10 cellular contexts compared by ENCODE assay signal in the genomic region with DNA sequence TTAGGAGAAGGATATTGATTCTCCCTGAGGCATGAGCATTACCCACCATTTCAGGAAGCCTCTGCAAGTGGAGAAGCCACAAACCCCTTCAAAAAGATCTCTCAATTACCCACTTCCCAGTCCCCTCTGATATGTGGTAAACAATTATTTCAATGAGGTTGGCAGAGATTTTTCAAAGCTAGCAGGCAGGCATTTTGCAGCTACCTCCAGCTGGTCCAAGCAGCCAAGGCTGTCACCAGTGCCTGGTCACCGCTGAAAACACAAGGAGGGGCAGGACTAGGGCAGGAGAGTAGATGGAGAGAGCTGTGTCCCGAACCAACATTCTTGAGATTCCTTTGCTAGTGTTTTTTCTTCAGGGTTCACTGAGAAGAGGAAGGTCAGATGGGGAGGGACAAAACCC. TPM values are rescaled to one million over a fixed set of nuclear protein-coding genes. Genes with fewer than 3 reads are reported as not detected.
DNase-seq lines count a peak whose midpoint lies in the region; ATAC-seq and TF ChIP-seq lines count a peak whose summit lies in the region.
"Had no signal": no experiment of that assay in that cellular context is flagged by ENCODE, and none has a peak within 500 bp of the region (broad histone marks: within the 10 kb centered on the region; RNA-seq: fewer than 3 reads in every experiment).

No MANE protein-coding gene starts in this region.

- DNase-seq in A172 (ENCODE audit: low spot score) (peak; percentile 63), HS-27A (ENCODE audit: low read depth) (peak; percentile 66), cardiac fibroblast (ENCODE audit: low read depth in 2 of 2) (peak; percentile 43 to 57), kidney glomerular epithelial cell (lab: John Stamatoyannopoulos, UW) (peak; percentile 65), occipital lobe (lab: John Stamatoyannopoulos, UW) (no peak)
- DNase-seq in stimulated activated naive CD8-positive, alpha-beta T cell treated with anti-CD3 and anti-CD28 coated beads, Interleukin-15, Interleukin-2, amounts not matched to agents 100 U/mL and 50 U/mL, for 24 hours = no peak
- DNase-seq: activated CD4-positive, alpha-beta T cell treated with anti-CD3 and anti-CD28 coated beads, Interleukin-2, amount 50 U/mL, for 1 hour; NCI-H446 treated with DMSO at 0.1 percent for 48 hours had no signal

- H3K4me3 ChIP-seq in cardiac fibroblast (replicated peaks in 1 of 2; ENCODE audit: low read depth in 2 of 2, low read length in 2 of 2) = no peak overlapping the region

- ATAC-seq in HG03432 (IDR thresholded peaks at IDR 0.05; ENCODE audit: unreplicated experiment) = no peak
- no peak for ATAC-seq in stimulated activated naive CD8-positive, alpha-beta T cell treated with anti-CD3 and anti-CD28 coated beads, Interleukin-15, Interleukin-2, amounts not matched to agents 100 U/mL and 50 U/mL, for 24 hours
- no peak for ATAC-seq in GM18502 (IDR thresholded peaks at IDR 0.05; ENCODE audit: poor library complexity, unreplicated experiment)

- TF ChIP-seq CTCF in cardiac fibroblast (IDR thresholded peaks at IDR 0.05; ENCODE audit: low read depth, low read length) = no peak

RNA-seq across cellular contexts. Expression of a gene that starts 22.5 kb away (rescaled TPM):
- total RNA-seq in A172 (2014; rRNA removed; shearing (Covaris generic)) = 337 and 367 TPM in 2 replicates
- total RNA-seq in occipital lobe = 354 TPM

Comparison
In these comparisons a context has a peak if more than half of its experiments do, and no peak if none do; other contexts are left out.
1. DNase-seq: peak in A172 (single experiment), HS-27A (single experiment), cardiac fibroblast (2 of 2) and kidney glomerular epithelial cell (single experiment); none in stimulated activated naive CD8-positive, alpha-beta T cell treated with anti-CD3 and anti-CD28 coated beads, Interleukin-15, Interleukin-2, amounts not matched to agents 100 U/mL and 50 U/mL, for 24 hours (single experiment) and occipital lobe (single experiment).